In genomic region chr5:1564824-1565736, GRCh38 we compare ENCODE assay signal across 28 cellular contexts. TPM values are rescaled to one million over a fixed set of nuclear protein-coding genes. Genes with fewer than 3 reads are reported as not detected.
DNase-seq lines count a peak whose midpoint lies in the region; ATAC-seq and TF ChIP-seq lines count a peak whose summit lies in the region.
"Had no signal": no experiment of that assay in that cellular context is flagged by ENCODE, and none has a peak within 500 bp of the region (broad histone marks: within the 10 kb centered on the region; RNA-seq: fewer than 3 reads in every experiment).

No MANE protein-coding gene starts in this region.

- H3K27ac ChIP-seq in osteoblast (ENCODE audit: low read depth, low read length) (no peak overlapping the region), left ventricle myocardium inferior (replicated peaks) (no peak overlapping the region)
- H3K27ac ChIP-seq: 22Rv1, cardiac muscle cell, neural progenitor cell, right lobe of liver, SJSA1 had no signal

- H3K9me3 Mint-ChIP-seq in endothelial cell (ENCODE audit: unreplicated experiment), result no peaks in the 10 kb centered on the region
- H3K9me3 Mint-ChIP-seq: activated naive CD8-positive, alpha-beta T cell treated with anti-CD3 and anti-CD28 coated beads, Interleukin-2, amount 10 ng/mL, durations not matched to agents 7 days and 5 days; activated T-cell treated with anti-CD3 and anti-CD28 coated beads, Interleukin-2, amount 50 U/mL, for 4 hours had no signal

- H3K36me3 Mint-ChIP-seq in endothelial cell (ENCODE audit: low read depth, unreplicated experiment), result peaks cover 23% of the 10 kb centered on the region
- H3K36me3 Mint-ChIP-seq: CD4-positive, alpha-beta memory T cell had no signal

- H3K27me3 Mint-ChIP-seq in endothelial cell (ENCODE audit: unreplicated experiment), result peaks cover 3% of the 10 kb centered on the region

- no peak for ATAC-seq in Right ventricle myocardium superior (ENCODE audit: poor library complexity)
- ATAC-seq: activated T-cell treated with anti-CD3 and anti-CD28 coated beads, Interleukin-2, amount 50 U/mL, for 4 hours had no signal

- H2AFZ ChIP-seq in osteoblast (ENCODE audit: low read length), result no peak overlapping the region
- H2AFZ ChIP-seq: neural progenitor cell had no signal

- H3K27me3 ChIP-seq in osteoblast (ENCODE audit: insufficient read depth, low read length) (peaks cover 25% of the 10 kb centered on the region), left ventricle myocardium inferior (ENCODE audit: low read depth) (no peaks in the 10 kb centered on the region)
- H3K27me3 ChIP-seq: cardiac muscle cell, neural progenitor cell, right lobe of liver, upper lobe of left lung had no signal

- H3K79me2 ChIP-seq in osteoblast (ENCODE audit: insufficient read depth, low read length), result no peaks in the 10 kb centered on the region

- H3K9me3 ChIP-seq in osteoblast (ENCODE audit: low read depth, low read length) (no peaks in the 10 kb centered on the region), left ventricle myocardium inferior (replicated peaks) (no peaks in the 10 kb centered on the region)
- H3K9me3 ChIP-seq: right lobe of liver, SJSA1, upper lobe of left lung had no signal

- no peak for TF ChIP-seq CTCF in endothelial cell (IDR thresholded peaks at IDR 0.05; ENCODE audit: unreplicated experiment)
- TF ChIP-seq CTCF in osteoblast (IDR thresholded peaks at IDR 0.05; ENCODE audit: extremely low read depth, low read depth, low read length), result no peak
- no peak for TF ChIP-seq CTCF in left ventricle myocardium inferior (IDR thresholded peaks at IDR 0.05; ENCODE audit: borderline replicate concordance)

- intact Hi-C loops in left ventricle myocardium inferior (cut with micrococcal nuclease), result no loop called here
- intact Hi-C loops in Right ventricle myocardium superior (cut with DNase I), result no loop called here

- H3K4me1 Mint-ChIP-seq in endothelial cell (ENCODE audit: unreplicated experiment), result no peaks in the 10 kb centered on the region
- H3K4me1 Mint-ChIP-seq: CD4-positive, alpha-beta memory T cell had no signal

- H3K4me2 ChIP-seq in osteoblast (ENCODE audit: insufficient read depth, low read length), result no peak overlapping the region
- H3K4me2 ChIP-seq: neural progenitor cell had no signal

- peak overlapping the region; percentile 36 for H3K27ac Mint-ChIP-seq in endothelial cell (ENCODE audit: unreplicated experiment)
- H3K27ac Mint-ChIP-seq: activated naive CD8-positive, alpha-beta T cell treated with anti-CD3 and anti-CD28 coated beads, Interleukin-2, amount 10 ng/mL, durations not matched to agents 7 days and 5 days; CD4-positive, alpha-beta memory T cell; neural progenitor cell had no signal

- H3K4me3 Mint-ChIP-seq in endothelial cell (ENCODE audit: unreplicated experiment), result no peak overlapping the region
- H3K4me3 Mint-ChIP-seq: activated naive CD8-positive, alpha-beta T cell treated with anti-CD3 and anti-CD28 coated beads, Interleukin-2, amount 10 ng/mL, durations not matched to agents 7 days and 5 days; activated T-cell treated with anti-CD3 and anti-CD28 coated beads, Interleukin-2, amount 50 U/mL, for 4 hours; CD4-positive, alpha-beta memory T cell; neural progenitor cell had no signal

- DNase-seq in DMS53 (lab: John Stamatoyannopoulos, UW) (peak; percentile 51), DMS53 treated with DMSO at 0.1 percent for 48 hours (lab: John Stamatoyannopoulos, UW; ENCODE audit: unreplicated experiment) (no peak), endothelial cell (ENCODE audit: low spot score) (no peak), osteoblast (ENCODE audit: insufficient read length, low spot score, missing footprints) (peak; percentile 61), HCEC 1CT (no peak), left ventricle myocardium inferior (no peak), Right ventricle myocardium superior (no peak)
- DNase-seq in stimulated activated CD8-positive, alpha-beta memory T cell treated with anti-CD3 and anti-CD28 coated beads, Interleukin-4, amount 100 ng/mL, for 48 hours, result no peak
- DNase-seq: activated CD4-positive, alpha-beta T cell treated with anti-CD3 and anti-CD28 coated beads, Interleukin-2, amount 50 U/mL, for 1 hour; activated gamma-delta T cell; activated naive CD8-positive, alpha-beta T cell treated with anti-CD3 and anti-CD28 coated beads, Interleukin-2, amount 10 ng/mL, durations not matched to agents 7 days and 5 days; activated T-cell treated with anti-CD3 and anti-CD28 coated beads, Interleukin-2, amount 50 U/mL, for 4 hours; CD4-positive, alpha-beta memory T cell; effector memory CD4-positive, alpha-beta T cell; erythroblast; glutamatergic neuron; NCI-H146; NCI-H446; NCI-H774; stimulated activated CD4-positive, alpha-beta T cell treated with anti-CD3 and anti-CD28 coated beads, Interleukin-12 subunit alpha, Interleukin-12 subunit beta, amount 100 ng/mL, for 4 hours; stimulated activated CD4-positive, alpha-beta T cell treated with anti-CD3 and anti-CD28 coated beads, Interleukin-4, amount 100 ng/mL, for 1 hour had no signal

- peaks cover 9% of the 10 kb centered on the region for H4K20me1 ChIP-seq in osteoblast (ENCODE audit: insufficient read depth, low read length)

- peaks cover 22% of the 10 kb centered on the region for H3K4me1 ChIP-seq in osteoblast (ENCODE audit: insufficient read depth, low read length)
- H3K4me1 ChIP-seq in left ventricle myocardium inferior, result peaks cover 41% of the 10 kb centered on the region

- no peak overlapping the region for H3K4me3 ChIP-seq in osteoblast (ENCODE audit: insufficient read depth, low read length)
- H3K4me3 ChIP-seq in left ventricle myocardium inferior, result no peak overlapping the region
- H3K4me3 ChIP-seq: cardiac muscle cell, coronary artery, neural progenitor cell, right lobe of liver, SJSA1, upper lobe of left lung had no signal

- H3K36me3 ChIP-seq in osteoblast (ENCODE audit: insufficient read depth, low read length) (no peaks in the 10 kb centered on the region), left ventricle myocardium inferior (no peaks in the 10 kb centered on the region)
- H3K36me3 ChIP-seq: neural progenitor cell, right lobe of liver, SJSA1, upper lobe of left lung had no signal

RNA-seq across cellular contexts. Expression of gene LPCAT1, which starts 41.3 kb away (rescaled TPM):
- 81.3 TPM for total RNA-seq in endothelial cell (ENCODE audit: unreplicated experiment)
- total RNA-seq in osteoblast, result 11.6 and 15.6 TPM in 2 replicates
- total RNA-seq in left ventricle myocardium inferior, result 11.0 TPM
- total RNA-seq in Right ventricle myocardium superior, result 11.5 TPM

Comparison
In these comparisons a context has a peak if more than half of its experiments do, and no peak if none do; other contexts are left out.
1. DNase-seq: peak in DMS53 (single experiment) and osteoblast (single experiment); none in DMS53 treated with DMSO at 0.1 percent for 48 hours (single experiment), endothelial cell (single experiment), stimulated activated CD8-positive, alpha-beta memory T cell treated with anti-CD3 and anti-CD28 coated beads, Interleukin-4, amount 100 ng/mL, for 48 hours (single experiment), HCEC 1CT (single experiment), left ventricle myocardium inferior (single experiment) and Right ventricle myocardium superior (single experiment).